Comparison of ENCODE assay signal across 8 cellular contexts in the genomic region with DNA sequence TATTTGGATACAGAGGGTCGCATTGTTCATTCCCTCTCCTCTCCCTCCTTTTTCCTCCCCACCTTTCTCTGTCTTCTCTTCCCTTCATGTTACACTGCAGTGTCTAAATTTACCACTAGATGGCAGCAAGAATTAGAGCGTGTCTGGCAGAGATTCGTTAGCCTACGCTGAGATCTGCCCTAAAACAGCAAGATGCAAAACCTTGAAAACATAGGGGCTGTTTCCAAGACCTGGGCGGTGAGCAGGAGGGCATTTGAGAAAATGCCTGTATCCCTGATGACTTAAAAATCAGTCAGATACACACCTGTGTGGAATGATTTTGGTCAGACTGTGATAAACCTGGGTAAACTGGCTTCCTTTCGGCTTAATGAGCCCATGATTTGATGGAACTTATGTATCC.
DNase-seq lines count a peak whose midpoint lies in the region; ATAC-seq, FAIRE-seq and TF ChIP-seq lines count a peak whose summit lies in the region.

No MANE protein-coding gene starts in this region.

- no peak overlapping the region for H3K27ac ChIP-seq in neutrophil

- ATAC-seq in HG03460 (IDR thresholded peaks at IDR 0.05; ENCODE audit: unreplicated experiment): peak; percentile 56
- no peak for ATAC-seq in HG03196 (IDR thresholded peaks at IDR 0.05; ENCODE audit: unreplicated experiment)

- no peak overlapping the region for H3K4me3 ChIP-seq in neutrophil (ENCODE audit: low read depth in 1 of 2, low read length in 1 of 2)

- H3K27me3 ChIP-seq in neutrophil: no peaks in the 10 kb centered on the region

- H3K4me1 ChIP-seq in neutrophil (ENCODE audit: control insufficient read depth in 1 of 2, insufficient read depth in 1 of 2, low read depth in 1 of 2, low read length in 1 of 2): no peaks in the 10 kb centered on the region

- DNase-seq in CMK (ENCODE audit: low read depth) (peak; percentile 43), GM19239 (ENCODE audit: insufficient read length, low spot score) (peak; percentile 18), NCI-H748 treated with DMSO at 0.1 percent for 48 hours (lab: John Stamatoyannopoulos, UW) (peak; percentile 88), activated T-cell treated with anti-CD3 and anti-CD28 coated beads for 4 hours (peak; percentile 24), fibroblast of the conjunctiva (ENCODE audit: low read depth) (peak; percentile 51)

- peak; percentile 23 for TF ChIP-seq CTCF in neutrophil (IDR thresholded peaks at IDR 0.05)

- FAIRE-seq in GM19239 (lab: Jason Lieb, UNC): peak; percentile 93

- H3K36me3 ChIP-seq in neutrophil: no peaks in the 10 kb centered on the region

- H3K9me3 ChIP-seq in neutrophil: no peaks in the 10 kb centered on the region

Comparison
In these comparisons a context has a peak if more than half of its experiments do, and no peak if none do; other contexts are left out.
1. DNase-seq: peak in every context shown above with its lines; median percentile 88 in NCI-H748 treated with DMSO at 0.1 percent for 48 hours; 51 in fibroblast of the conjunctiva; 43 in CMK; 24 in activated T-cell treated with anti-CD3 and anti-CD28 coated beads for 4 hours; 18 in GM19239.